In the genomic region with DNA sequence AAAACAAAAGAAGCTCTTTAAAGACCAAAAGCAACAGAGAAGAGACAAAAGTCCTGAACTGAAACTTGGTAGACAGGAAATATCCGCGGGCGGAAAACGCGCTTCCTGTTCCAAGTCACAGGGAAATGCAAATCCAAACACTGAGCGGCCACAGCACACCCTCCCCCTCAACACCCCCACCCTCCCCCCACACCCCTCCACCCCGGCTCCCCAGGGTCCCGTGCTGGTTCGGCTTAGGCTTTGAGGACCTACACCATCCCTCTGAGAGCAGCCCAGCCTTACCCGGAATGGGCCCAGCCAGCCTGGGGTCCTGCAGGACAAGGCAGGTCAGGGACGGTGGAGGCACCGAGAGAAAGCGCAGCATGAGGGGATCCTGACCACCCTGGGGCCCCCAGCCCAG, we compare ENCODE assay signal across 9 cellular contexts.
A peak's percentile ranks its signal among the peaks of the same experiment; 100 is the strongest.
DNase-seq lines count a peak whose midpoint lies in the region; ATAC-seq and TF ChIP-seq lines count a peak whose summit lies in the region.
"Had no signal": no experiment of that assay in that cellular context is flagged by ENCODE, and none has a peak within 500 bp of the region (broad histone marks: within the 10 kb centered on the region; RNA-seq: fewer than 3 reads in every experiment).

No MANE protein-coding gene starts in this region.

- H3K36me3 ChIP-seq in H7 (replicated peaks; ENCODE audit: control insufficient read depth, insufficient read depth, low read length) = no peaks in the 10 kb centered on the region

- no peak for TF ChIP-seq CTCF in nephron (IDR thresholded peaks at IDR 0.05; ENCODE audit: unreplicated experiment in 3 of 3)

- no peak for TF ChIP-seq POLR2A in GM18505 (IDR thresholded peaks at IDR 0.05; ENCODE audit: borderline replicate concordance, extremely low read depth, insufficient read depth, insufficient read length)

- peaks cover 66% of the 10 kb centered on the region for H3K27me3 Mint-ChIP-seq in nephron (ENCODE audit: low read depth)

- ATAC-seq in HG02571 (IDR thresholded peaks at IDR 0.05; ENCODE audit: unreplicated experiment) = no peak
- no peak for ATAC-seq in GM18505 (IDR thresholded peaks at IDR 0.05; ENCODE audit: unreplicated experiment)
- ATAC-seq: left colon had no signal

- H3K27ac Mint-ChIP-seq in nephron = peak overlapping the region in 1 of 3 experiments; percentile 66

- peaks cover 5% of the 10 kb centered on the region for H3K9me3 Mint-ChIP-seq in nephron

- DNase-seq in CD1c-positive myeloid dendritic cell (ENCODE audit: extremely low spot score) (peak; percentile 27), H7 (peak; percentile 77), dermis blood vessel endothelial cell (peak; percentile 67), HuH-7 (ENCODE audit: low spot score) (no peak)
- DNase-seq: Calu3, left colon had no signal

- no peaks in the 10 kb centered on the region for H3K36me3 Mint-ChIP-seq in nephron (ENCODE audit: low read depth)

- H3K4me3 ChIP-seq in H7 (ENCODE audit: insufficient read depth, low read depth, low read length) = no peak overlapping the region

- H3K27me3 ChIP-seq in H7 (ENCODE audit: control insufficient read depth, insufficient read depth, low read length) = peaks cover 22% of the 10 kb centered on the region

- peak overlapping the region in 2 of 3 experiments; percentile 38 to 46 for H3K4me3 Mint-ChIP-seq in nephron

- H3K4me1 Mint-ChIP-seq in nephron = peaks cover 17% of the 10 kb centered on the region
